In the genomic region with DNA sequence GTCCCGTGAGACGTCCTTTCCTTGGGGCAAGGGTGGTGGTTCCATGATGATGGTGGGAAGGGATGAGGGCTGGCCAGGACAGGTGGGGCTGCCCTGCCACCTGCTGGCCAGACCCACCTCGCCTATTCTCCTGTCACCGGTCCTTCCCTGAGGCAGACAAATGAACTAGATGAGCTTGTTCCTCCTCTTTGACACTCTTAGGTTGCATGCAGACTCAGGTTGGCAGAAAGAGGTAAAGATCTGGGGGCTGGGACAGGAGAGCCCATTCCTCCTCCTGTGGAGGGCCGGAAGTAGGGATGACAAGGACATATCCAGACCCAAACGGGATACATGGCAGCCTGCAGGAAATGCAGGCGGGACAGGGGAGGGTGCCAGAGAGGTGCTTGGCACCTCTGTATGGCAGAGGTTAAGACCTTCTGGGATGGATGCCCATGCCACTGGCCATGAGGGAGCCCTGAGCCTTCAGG, we compare ENCODE assay signal across 8 cellular contexts. TPM values are rescaled to one million over a fixed set of nuclear protein-coding genes. Genes with fewer than 3 reads are reported as not detected.
DNase-seq lines count a peak whose midpoint lies in the region; ATAC-seq, FAIRE-seq and TF ChIP-seq lines count a peak whose summit lies in the region.

No MANE protein-coding gene starts in this region.

- RAD21 ChIA-PET in GM12878 (lab: Charles Lee; ENCODE audit: unreplicated experiment) = interaction anchor here (0.6 to 5.6 kb wide), 36 partner anchors 8 to 236 kb away, joined by 3 to 147 read pairs (median 7); a partner anchor contains a TSS

- H3K4me2 ChIP-seq in GM12878 (ENCODE audit: control insufficient read depth, insufficient read depth) = no peak overlapping the region

- SMC1A ChIA-PET in GM12878 (lab: Charles Lee; ENCODE audit: uncharacterized antibody, unreplicated experiment) = interaction anchor here (0.8 to 4.2 kb wide), 37 partner anchors 8 to 285 kb away, joined by 3 to 77 read pairs (median 6); a partner anchor contains a TSS

- no peaks in the 10 kb centered on the region for H3K36me3 ChIP-seq in Caco-2 (ENCODE audit: control insufficient read depth, insufficient read depth, low read length)
- no peaks in the 10 kb centered on the region for H3K36me3 ChIP-seq in GM12878 (ENCODE audit: control insufficient read depth in 2 of 2, insufficient read depth in 2 of 2, low read length in 1 of 2)
- no peaks in the 10 kb centered on the region for H3K36me3 ChIP-seq in kidney epithelial cell (ENCODE audit: control insufficient read depth, insufficient read depth, low read length)

- no peak overlapping the region for H3K4me3 Mint-ChIP-seq in Caco-2 (ENCODE audit: unreplicated experiment)
- no peak overlapping the region for H3K4me3 Mint-ChIP-seq in T-cell

- CTCF ChIA-PET in Caco-2 (lab: Charles Lee) = interaction anchor here (0.6 to 2.1 kb wide), 22 partner anchors 9 to 282 kb away, joined by 3 to 26 read pairs (median 4); a partner anchor contains a TSS
- CTCF ChIA-PET in T-cell (lab: Charles Lee) = interaction anchor here (0.6 to 2.0 kb wide), 23 partner anchors 9 to 237 kb away, joined by 3 to 31 read pairs (median 4); a partner anchor contains a TSS
- CTCF ChIA-PET in GM12878 (lab: Yijun Ruan, JAX) = interaction anchor here (0.6 to 7.0 kb wide), 51 partner anchors 10 to 286 kb away, joined by 3 to 200 read pairs (median 5); a partner anchor contains a TSS

- TF ChIP-seq CTCF in Caco-2 (IDR thresholded peaks at IDR 0.05; ENCODE audit: insufficient read depth in 1 of 2, low read depth in 1 of 2, low read length in 1 of 2, severe bottlenecking in 1 of 2, unreplicated experiment in 1 of 2) (peak; percentile 83 to 89), HFF-Myc (IDR thresholded peaks at IDR 0.05; ENCODE audit: low read depth, low read length, missing control alignments) (peak; percentile 74), GM12878 (IDR thresholded peaks at IDR 0.05 in 2 of 3, conservative IDR thresholded peaks at IDR 0.05 in 1 of 3; ENCODE audit: control insufficient read depth in 2 of 3, extremely low read depth in 1 of 3, insufficient read depth in 1 of 3, low read depth in 3 of 3, low read length in 3 of 3) (peak; percentile 89 to 98 (median 93); a peak in 5 of 6 replicates), kidney epithelial cell (IDR thresholded peaks at IDR 0.05; ENCODE audit: insufficient read depth, low read length, poor library complexity, severe bottlenecking) (peak; percentile 79)

- H3K4me1 ChIP-seq in Caco-2 (no peaks in the 10 kb centered on the region), GM12878 (ENCODE audit: control insufficient read depth, insufficient read depth, low read length) (no peaks in the 10 kb centered on the region)

- no peaks in the 10 kb centered on the region for H4K20me1 ChIP-seq in GM12878 (ENCODE audit: control insufficient read depth, insufficient read depth)

- FAIRE-seq in GM12878 (lab: Jason Lieb, UNC) = peak; percentile 65

- H3K9ac ChIP-seq in GM12878 (ENCODE audit: control insufficient read depth, insufficient read depth, low read length) = no peak overlapping the region

- H2AFZ ChIP-seq in GM12878 (ENCODE audit: control insufficient read depth, low read depth, low read length) = no peak overlapping the region

- intact Hi-C loops in Caco-2 (cut with micrococcal nuclease; ENCODE audit: unreplicated experiment) (loop anchor here (1.0 to 2.0 kb wide), 6 partner anchors 18 to 237 kb away; a partner anchor contains a TSS), GM12878 (cut with micrococcal nuclease; ENCODE audit: unreplicated experiment) (loop anchor here (1.0 to 2.0 kb wide), 4 partner anchors 45 to 236 kb away; a partner anchor contains a TSS)

- POLR2A ChIA-PET in Caco-2 (lab: Charles Lee) = interaction anchor here (0.6 kb wide), 1 partner anchor 104 kb away, joined by 3 read pairs; a partner anchor contains a TSS
- POLR2A ChIA-PET in T-cell (lab: Charles Lee) = no interaction called here
- POLR2A ChIA-PET in GM12878 (lab: Charles Lee) = interaction anchor here (0.7 to 2.2 kb wide), 3 partner anchors 9 to 238 kb away, joined by 3 to 9 read pairs (median 3); no protein-coding TSS in a partner anchor

- peaks cover 8% of the 10 kb centered on the region for H3K9me3 Mint-ChIP-seq in Caco-2 (ENCODE audit: unreplicated experiment)
- peaks cover under 1 to 5% (median under 1%) of the 10 kb centered on the region in 3 donors for H3K9me3 Mint-ChIP-seq in T-cell

- peaks cover 3% of the 10 kb centered on the region for H3K27me3 Mint-ChIP-seq in Caco-2 (ENCODE audit: insufficient read depth, unreplicated experiment)
- H3K27me3 Mint-ChIP-seq in T-cell = no peaks in the 10 kb centered on the region

- DNase-seq in Caco-2 (peak in 1 of 2 experiments; percentile 62), HFF-Myc (ENCODE audit: extremely low read depth, low read depth) (no peak), T-cell (peak in 31 of 34 experiments; percentile 8 to 51 (median 32)), GM12878 (ENCODE audit: low read depth, low spot score) (no peak), kidney epithelial cell (ENCODE audit: low read depth) (no peak), hypothalamus (lab: John Stamatoyannopoulos, UW) (no peak)
- peak; percentile 13 to 33 (median 17) for DNase-seq in stimulated activated CD4-positive, alpha-beta T cell treated with anti-CD3 and anti-CD28 coated beads, TNF-alpha, amount 100 ng/mL, for 4 hours (ENCODE audit: low read depth in 3 of 3)

- H3K27me3 ChIP-seq in Caco-2 (replicated peaks; ENCODE audit: control insufficient read depth, insufficient read depth, low read length) = no peaks in the 10 kb centered on the region
- peaks cover 0 to 2% of the 10 kb centered on the region in 2 experiments; a peak in 2 of 4 replicates for H3K27me3 ChIP-seq in GM12878 (replicated peaks in 1 of 2; ENCODE audit: control insufficient read depth in 2 of 2, insufficient read depth in 2 of 2, low read length in 1 of 2)
- peaks cover 7% of the 10 kb centered on the region for H3K27me3 ChIP-seq in kidney epithelial cell (ENCODE audit: control insufficient read depth, insufficient read depth, low read length)

- H3K9me3 ChIP-seq in Caco-2 (no peaks in the 10 kb centered on the region), GM12878 (replicated peaks; ENCODE audit: control insufficient read depth, insufficient read depth, low read length) (no peaks in the 10 kb centered on the region; the same call in 2 of the 3 replicates)

- ATAC-seq in T-cell (replicated peaks in 1 of 4) (peak; percentile 60 to 89 (median 80)), GM12878 (peak; percentile 99), GM18909 (IDR thresholded peaks at IDR 0.05; ENCODE audit: poor library complexity, unreplicated experiment) (no peak)

- H3K36me3 Mint-ChIP-seq in Caco-2 (ENCODE audit: insufficient read depth, unreplicated experiment) = no peaks in the 10 kb centered on the region
- H3K36me3 Mint-ChIP-seq in T-cell = no peaks in the 10 kb centered on the region

- BruUV-seq in Caco-2 (replicated peaks; lab: Mats Ljungman, UMichigan) = no TSS peak
- no TSS peak for BruUV-seq in GM12878 (replicated peaks; lab: Mats Ljungman, UMichigan)

- H3K79me2 ChIP-seq in GM12878 (ENCODE audit: control insufficient read depth, insufficient read depth, low read length) = no peaks in the 10 kb centered on the region

- no peak for TF ChIP-seq EP300 in GM12878 (IDR thresholded peaks at IDR 0.05; ENCODE audit: borderline replicate concordance in 1 of 2, control insufficient read depth in 1 of 2, low read depth in 2 of 2, low read length in 2 of 2)

- TF ChIP-seq RAD21 in GM12878 (IDR thresholded peaks at IDR 0.05; ENCODE audit: insufficient read depth, low read depth, low read length) = peak; percentile 85

- TF ChIP-seq POLR2A in GM12878 (IDR thresholded peaks at IDR 0.05; ENCODE audit: low read depth, low read length) = no peak

- H3K4me3 ChIP-seq in Caco-2 (ENCODE audit: low read depth, low read length) (no peak overlapping the region), HFF-Myc (replicated peaks; ENCODE audit: low read depth, low read length) (no peak overlapping the region), GM12878 (no peak overlapping the region), kidney epithelial cell (ENCODE audit: low read depth, low read length) (no peak overlapping the region)

- WGBS in GM12878 (ENCODE audit: insufficient coverage, insufficient replicate concordance, low lambda C conversion rate, missing lambda C conversion rate) = 24% methylated on average over 7 of the region's 7 CpGs

- in situ Hi-C loops in GM12878 (cut with MboI) = loop anchor here (5.0 kb wide), 2 partner anchors 83 to 228 kb away; no protein-coding TSS in a partner anchor

- H3K27ac ChIP-seq in GM12878 (ENCODE audit: control insufficient read depth, insufficient read depth) = no peak overlapping the region

- H3K4me1 Mint-ChIP-seq in Caco-2 (ENCODE audit: low read depth, unreplicated experiment) (no peaks in the 10 kb centered on the region), T-cell (peaks cover 0 to 4% (median 0%) of the 10 kb centered on the region in 3 donors)

- no peak overlapping the region for H3K27ac Mint-ChIP-seq in Caco-2 (ENCODE audit: unreplicated experiment)
- H3K27ac Mint-ChIP-seq in T-cell = no peak overlapping the region

RNA-seq across cellular contexts. Expression of a gene that starts 38.6 kb away (rescaled TPM):
- total RNA-seq in Caco-2 (2022) (not detected in 2 replicates), T-cell (not detected), GM12878 (2014; rRNA removed) (0.45 and 0.54 TPM in 2 replicates), GM12878 (2014; rRNA removed; fragmentation: Illumina TruSeq; extraction: Trizol) (0.32 and 0.36 TPM in 2 replicates), GM12878 (2021) (0.49 and 1.1 TPM in 2 replicates), kidney epithelial cell (not detected in 2 replicates)
- 0.98 and 1.3 TPM in 2 replicates for total RNA-seq in GM12878 (2013; cell fraction: nucleolus; rRNA removed)
- polyA plus RNA-seq in GM12878 (2011; ENCODE audit: low read depth) = 0.13 TPM
- polyA plus RNA-seq in GM12878 (2011; rRNA removed) (0.45 and 0.60 TPM in 2 replicates), GM12878 (2014; fragmentation: Illumina TruSeq; extraction: Trizol) (0.75 and 2.5 TPM in 2 replicates), GM12878 (2014; fragmentation: Nextera tagmentation; extraction: Ambion mirVana) (under 1 TPM; 0.11 to 0.19 TPM), GM12878 (2014; rRNA removed) (0.33 and 0.88 TPM in 2 replicates), GM12878 (2016; fragmentation: Nextera tagmentation; extraction: Ambion mirVana) (under 1 TPM; 0.39 to 0.71 TPM)
- polyA plus RNA-seq in GM12878 (2011; cell fraction: cytosol; rRNA removed) = 1.2 and 1.3 TPM in 2 replicates
- polyA plus RNA-seq in GM12878 (2011; cell fraction: nucleus; rRNA removed) = 2.6 and 3.2 TPM in 2 replicates
- polyA plus RNA-seq in GM12878 (2012) = 0.20 and 0.27 TPM in 2 replicates
- 0.44 and 1.9 TPM in 2 replicates for polyA minus RNA-seq in GM12878 (2011; rRNA and poly(A)+ RNA removed)
- 0.52 and 1.6 TPM in 2 replicates for polyA minus RNA-seq in GM12878 (2011; cell fraction: cytosol; rRNA and poly(A)+ RNA removed)
- polyA minus RNA-seq in GM12878 (2011; cell fraction: nucleus; rRNA and poly(A)+ RNA removed) = 0.96 and 1.1 TPM in 2 replicates

RNA-seq across cellular contexts. Expression of a gene that starts 46.6 kb away (rescaled TPM):
- total RNA-seq in Caco-2 (2022) (67.3 and 71.1 TPM in 2 replicates), T-cell (10 to 100 TPM; 40.3 to 64.7 (median 48.5) TPM), GM12878 (2014; rRNA removed) (83.9 and 99.1 TPM in 2 replicates), GM12878 (2014; rRNA removed; fragmentation: Illumina TruSeq; extraction: Trizol) (105 and 121 TPM in 2 replicates), GM12878 (2021) (175 and 193 TPM in 2 replicates), kidney epithelial cell (37.4 and 60.4 TPM in 2 replicates)
- 101 and 106 TPM in 2 replicates for total RNA-seq in GM12878 (2013; cell fraction: nucleolus; rRNA removed)
- polyA plus RNA-seq in GM12878 (2011; ENCODE audit: low read depth) = 56.2 TPM
- polyA plus RNA-seq in GM12878 (2011; rRNA removed) (238 and 315 TPM in 2 replicates), GM12878 (2014; fragmentation: Illumina TruSeq; extraction: Trizol) (173 and 178 TPM in 2 replicates), GM12878 (2014; fragmentation: Nextera tagmentation; extraction: Ambion mirVana) (100 to 1,000 TPM; 197 to 231 TPM), GM12878 (2014; rRNA removed) (123 and 125 TPM in 2 replicates), GM12878 (2016; fragmentation: Nextera tagmentation; extraction: Ambion mirVana) (100 to 1,000 TPM; 245 to 254 TPM)
- 108 and 181 TPM in 2 replicates for polyA plus RNA-seq in GM12878 (2011; cell fraction: cytosol; rRNA removed)
- polyA plus RNA-seq in GM12878 (2011; cell fraction: nucleus; rRNA removed) = 117 and 147 TPM in 2 replicates
- 82.5 and 109 TPM in 2 replicates for polyA plus RNA-seq in GM12878 (2012)
- 172 and 266 TPM in 2 replicates for polyA minus RNA-seq in GM12878 (2011; rRNA and poly(A)+ RNA removed)
- 75.4 and 97.9 TPM in 2 replicates for polyA minus RNA-seq in GM12878 (2011; cell fraction: cytosol; rRNA and poly(A)+ RNA removed)
- polyA minus RNA-seq in GM12878 (2011; cell fraction: nucleus; rRNA and poly(A)+ RNA removed) = 43.5 and 60.8 TPM in 2 replicates

Comparison
In these comparisons a context has a peak if more than half of its experiments do, and no peak if none do; other contexts are left out.
1. DNase-seq: peak in T-cell (31 of 34) and stimulated activated CD4-positive, alpha-beta T cell treated with anti-CD3 and anti-CD28 coated beads, TNF-alpha, amount 100 ng/mL, for 4 hours (3 of 3); none in HFF-Myc (single experiment), GM12878 (single experiment), kidney epithelial cell (single experiment) and hypothalamus (0 of 51).
2. POLR2A ChIA-PET loops: an anchor here in Caco-2 (0.6 kb wide) and GM12878 (0.7 to 2.2 kb wide); none called in T-cell.
3. Peak in every context shown above with its lines, with median percentiles within 50 percentile points of each other: CTCF ChIP-seq.